In the genomic region with DNA sequence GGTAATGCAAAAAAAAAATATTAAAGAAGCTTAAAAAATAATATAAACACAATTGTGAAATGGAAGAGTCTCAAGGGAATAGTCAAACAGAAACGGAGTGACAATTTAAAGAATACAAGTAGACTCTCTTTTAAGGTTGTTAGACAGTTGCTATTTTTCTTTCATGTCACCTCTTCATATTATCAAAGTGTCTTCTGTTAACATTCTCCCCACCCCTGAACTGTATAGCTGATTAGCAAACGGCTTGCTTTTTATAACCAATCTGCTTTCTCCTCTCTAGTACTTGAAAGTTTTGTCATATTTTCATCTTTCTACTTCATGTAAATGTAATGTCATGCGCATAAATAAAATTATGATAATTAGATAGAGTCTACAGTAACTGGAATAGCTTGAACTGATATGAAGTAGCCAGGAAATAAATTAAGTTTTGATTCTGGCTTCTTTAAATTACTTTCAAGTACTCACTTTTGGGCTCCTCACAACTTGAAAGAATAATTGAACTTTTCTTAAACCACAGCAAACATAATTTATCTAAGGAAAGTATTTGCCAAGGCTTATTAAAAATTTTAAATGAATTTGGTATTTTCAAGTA, we compare ENCODE assay signal across 27 cellular contexts.
"Had no signal": no experiment of that assay in that cellular context is flagged by ENCODE, and none has a peak within 500 bp of the region (broad histone marks: within the 10 kb centered on the region; RNA-seq: fewer than 3 reads in every experiment).

No MANE protein-coding gene starts in this region.

- H3K9ac ChIP-seq: parathyroid adenoma had no signal

- H3K27ac Mint-ChIP-seq: naive thymus-derived CD8-positive, alpha-beta T cell; nephron; stimulated activated memory B cell treated with anti-CD40 and anti-IgM and Interleukin-4, amounts not matched to agents 10 μg/mL and 1 μg/mL and 100 μg/mL, for 72 hours; stimulated activated naive CD8-positive, alpha-beta T cell treated with anti-CD3 and anti-CD28 coated beads, Interleukin-15, amount 100 ng/mL, for 72 hours; type B pancreatic cell had no signal

- H3K79me2 ChIP-seq: parathyroid adenoma had no signal

- H3K4me1 Mint-ChIP-seq: naive thymus-derived CD8-positive, alpha-beta T cell; nephron; neural crest cell; stimulated activated memory B cell treated with anti-CD40 and anti-IgM and Interleukin-4, amounts not matched to agents 10 μg/mL and 1 μg/mL and 100 μg/mL, for 72 hours; stimulated activated naive CD8-positive, alpha-beta T cell treated with anti-CD3 and anti-CD28 coated beads, Interleukin-15, amount 100 ng/mL, for 72 hours had no signal

- ATAC-seq: heart left ventricle; left colon; left lung; naive thymus-derived CD8-positive, alpha-beta T cell; psoas muscle; right lobe of liver; stimulated activated memory B cell treated with anti-CD40 and anti-IgM and Interleukin-4, amounts not matched to agents 10 μg/mL and 1 μg/mL and 100 μg/mL, for 72 hours; stimulated activated naive CD8-positive, alpha-beta T cell treated with anti-CD3 and anti-CD28 coated beads, Interleukin-15, amount 100 ng/mL, for 72 hours had no signal

- H3K9me3 Mint-ChIP-seq: stimulated activated memory B cell treated with anti-CD40 and anti-IgM and Interleukin-4, amounts not matched to agents 10 μg/mL and 1 μg/mL and 100 μg/mL, for 72 hours; type B pancreatic cell had no signal

- H3K4me1 ChIP-seq: left lung, parathyroid adenoma, psoas muscle, right lobe of liver, tibial nerve, uterus had no signal

- H3K9me3 ChIP-seq: left lung, psoas muscle, right lobe of liver, uterus had no signal

- H3K4me2 ChIP-seq: smooth muscle cell had no signal

- DNase-seq: heart left ventricle; hippocampal formation; kidney glomerular epithelial cell; left colon; left lung; mesendoderm; midbrain; naive thymus-derived CD8-positive, alpha-beta T cell; nucleus accumbens; psoas muscle; right lobe of liver; stimulated activated CD4-positive, alpha-beta T cell treated with anti-CD3 and anti-CD28 coated beads, Interleukin-1b, Interleukin-23, amount 100 ng/mL, for 48 hours; stimulated activated CD4-positive, alpha-beta T cell treated with anti-CD3 and anti-CD28 coated beads, Interleukin-2, amount 100 ng/mL, for 48 hours; stimulated activated CD4-positive, alpha-beta T cell treated with anti-CD3 and anti-CD28 coated beads, Interleukin-4, amount 100 ng/mL, for 4 hours; stimulated activated CD8-positive, alpha-beta memory T cell treated with anti-CD3 and anti-CD28 coated beads, Interleukin-4, amount 100 ng/mL, for 48 hours; stimulated activated naive CD4-positive, alpha-beta T cell treated with Interleukin-2 at 50 U/mL for 16 hours; stimulated activated naive CD8-positive, alpha-beta T cell treated with anti-CD3 and anti-CD28 coated beads, Interleukin-15, amount 100 ng/mL, for 72 hours; substantia nigra; uterus had no signal

- H3K4me3 ChIP-seq: heart left ventricle, left lung, lung, psoas muscle, right lobe of liver, smooth muscle cell, tibial nerve, uterus had no signal

- H3K36me3 ChIP-seq: uterus had no signal

- H3K27me3 ChIP-seq: heart left ventricle, left lung, right lobe of liver, tibial nerve, uterus had no signal

- H3K27ac ChIP-seq: heart left ventricle, left lung, parathyroid adenoma, psoas muscle, right lobe of liver, tibial nerve, uterus had no signal

- H2AFZ ChIP-seq: parathyroid adenoma had no signal

- H3K4me3 Mint-ChIP-seq: naive thymus-derived CD8-positive, alpha-beta T cell; nephron; neural crest cell; stimulated activated memory B cell treated with anti-CD40 and anti-IgM and Interleukin-4, amounts not matched to agents 10 μg/mL and 1 μg/mL and 100 μg/mL, for 72 hours; stimulated activated naive CD8-positive, alpha-beta T cell treated with anti-CD3 and anti-CD28 coated beads, Interleukin-15, amount 100 ng/mL, for 72 hours; type B pancreatic cell had no signal

- H3K27me3 Mint-ChIP-seq: naive thymus-derived CD8-positive, alpha-beta T cell; stimulated activated memory B cell treated with anti-CD40 and anti-IgM and Interleukin-4, amounts not matched to agents 10 μg/mL and 1 μg/mL and 100 μg/mL, for 72 hours; stimulated activated naive CD8-positive, alpha-beta T cell treated with anti-CD3 and anti-CD28 coated beads, Interleukin-15, amount 100 ng/mL, for 72 hours; type B pancreatic cell had no signal
